In genomic region chr3:149179225-149179624, GRCh38 we compare ENCODE assay signal across 11 cellular contexts. TPM values are rescaled to one million over a fixed set of nuclear protein-coding genes. Genes with fewer than 3 reads are reported as not detected.
DNase-seq lines count a peak whose midpoint lies in the region; ATAC-seq, FAIRE-seq and TF ChIP-seq lines count a peak whose summit lies in the region.
"Had no signal": no experiment of that assay in that cellular context is flagged by ENCODE, and none has a peak within 500 bp of the region (broad histone marks: within the 10 kb centered on the region; RNA-seq: fewer than 3 reads in every experiment).

No MANE protein-coding gene starts in this region.

- H3K27ac ChIP-seq in kidney (ENCODE audit: low read depth in 2 of 2, low read length in 2 of 2) (peak overlapping the region; percentile 47 to 66), suprapubic skin (peak overlapping the region; percentile 68)

- H3K4me1 ChIP-seq in kidney (ENCODE audit: control insufficient read depth in 1 of 2, insufficient read depth in 1 of 2, low read depth in 1 of 2, low read length in 2 of 2) = peaks cover 4 to 6% of the 10 kb centered on the region in 2 donors
- H3K4me1 ChIP-seq in suprapubic skin = peaks cover 8% of the 10 kb centered on the region

- FAIRE-seq in kidney (lab: Jason Lieb, UNC) = no peak

- no peak for TF ChIP-seq EP300 in suprapubic skin (IDR thresholded peaks at IDR 0.05)

- in situ Hi-C loops in astrocyte of the spinal cord (cut with HindIII; ENCODE audit: low sequenced_read_pairs) = no loop called here

- intact Hi-C loops in kidney (cut with DNase I) = no loop called here

- DNase-seq in HCEC 1CT (peak; percentile 95), astrocyte of the spinal cord (ENCODE audit: low read depth, low spot score) (peak; percentile 24), kidney (no peak), suprapubic skin (ENCODE audit: low spot score in 2 of 2) (no peak), NCI-H2171 (lab: John Stamatoyannopoulos, UW) (no peak)
- DNase-seq: activated CD4-positive, alpha-beta T cell treated with anti-CD3 and anti-CD28 coated beads, Interleukin-2, amount 10 ng/mL, durations not matched to agents 7 days and 5 days; activated naive CD4-positive, alpha-beta T cell treated with anti-CD3 and anti-CD28 coated beads for 36 hours; DMS79 treated with DMSO at 0.1 percent for 48 hours; nephron progenitor cell had no signal

- no peaks in the 10 kb centered on the region for H3K27me3 ChIP-seq in suprapubic skin

- no peak for TF ChIP-seq POLR2A in suprapubic skin (IDR thresholded peaks at IDR 0.05)

- TF ChIP-seq CTCF in astrocyte of the spinal cord (IDR thresholded peaks at IDR 0.05; ENCODE audit: low read depth, low read length) (no peak), kidney (IDR thresholded peaks at IDR 0.05; ENCODE audit: borderline replicate concordance, extremely low read depth, insufficient read depth) (no peak), suprapubic skin (IDR thresholded peaks at IDR 0.05) (no peak)

- H3K9ac ChIP-seq in kidney (ENCODE audit: low read length in 2 of 2) = no peak overlapping the region

- 71% methylated on average over 1 of the region's 1 CpG for WGBS in suprapubic skin

- H3K9me3 ChIP-seq in kidney (ENCODE audit: control insufficient read depth in 1 of 2, low read length in 2 of 2) (no peaks in the 10 kb centered on the region), suprapubic skin (no peaks in the 10 kb centered on the region)

- H3K4me3 ChIP-seq in astrocyte of the spinal cord (ENCODE audit: low read depth, low read length) (no peak overlapping the region), kidney (ENCODE audit: low read length in 2 of 2) (no peak overlapping the region), suprapubic skin (no peak overlapping the region)

- H3K36me3 ChIP-seq in kidney (ENCODE audit: control insufficient read depth in 1 of 2, insufficient read depth in 2 of 2, low read length in 2 of 2) (peaks cover 0 to 2% of the 10 kb centered on the region in 2 donors), suprapubic skin (peaks cover 15% of the 10 kb centered on the region)

- ATAC-seq in GM21526 (IDR thresholded peaks at IDR 0.05; ENCODE audit: low FRiP score, unreplicated experiment) = no peak
- ATAC-seq in GM18873 (IDR thresholded peaks at IDR 0.05; ENCODE audit: low FRiP score, unreplicated experiment) = no peak

RNA-seq across cellular contexts. Expression of gene CP, which starts 42.4 kb away (rescaled TPM):
- total RNA-seq in kidney (72.1 TPM), suprapubic skin (10 to 100 TPM in 1 of 4 donors, 1 to 10 TPM in 3; 1.7 to 10.2 (median 4.0) TPM)
- polyA plus RNA-seq in kidney (ENCODE audit: insufficient read depth, low read depth, low replicate concordance) = 5.3 TPM
- total RNA-seq: activated CD4-positive, alpha-beta T cell treated with anti-CD3 and anti-CD28 coated beads, Interleukin-2, amount 10 ng/mL, durations not matched to agents 7 days and 5 days; activated naive CD4-positive, alpha-beta T cell treated with anti-CD3 and anti-CD28 coated beads for 36 hours had no signal

RNA-seq across cellular contexts. Expression of gene HPS3, which starts 49.8 kb away (rescaled TPM):
- total RNA-seq in kidney (29.4 TPM), suprapubic skin (10 to 100 TPM in 3 of 4 donors, 1 to 10 TPM in 1; 7.3 to 15.8 (median 11.8) TPM)
- polyA plus RNA-seq in kidney (ENCODE audit: insufficient read depth, low read depth, low replicate concordance) = 16.9 TPM

Comparison
In these comparisons a context has a peak if more than half of its experiments do, and no peak if none do; other contexts are left out.
1. DNase-seq: peak in HCEC 1CT (single experiment) and astrocyte of the spinal cord (single experiment); none in kidney (single experiment), suprapubic skin (0 of 2) and NCI-H2171 (single experiment).